1 cellular context compared by ENCODE assay signal in genomic region chr19:16222806-16223205, GRCh38.
TF ChIP-seq lines count a peak whose summit lies in the region.

No MANE protein-coding gene starts in this region.

TF ChIP-seq in IMR-90, 13 proteins besides CTCF, POLR2A, EP300 and RAD21:
- TF ChIP-seq SMC3 (IDR thresholded peaks at IDR 0.05; ENCODE audit: low read depth, low read length) (no peak), MXI1 (IDR thresholded peaks at IDR 0.05; ENCODE audit: borderline replicate concordance, low read depth, low read length) (no peak), FOS (IDR thresholded peaks at IDR 0.05; ENCODE audit: low read depth, low read length) (no peak), RCOR1 (IDR thresholded peaks at IDR 0.05; ENCODE audit: insufficient replicate concordance, low read length) (no peak), MAFK (IDR thresholded peaks at IDR 0.05; ENCODE audit: low read depth, low read length) (no peak), ELK1 (IDR thresholded peaks at IDR 0.05; ENCODE audit: borderline replicate concordance, low read depth, low read length) (no peak), MAZ (IDR thresholded peaks at IDR 0.05; ENCODE audit: borderline replicate concordance, low read depth, low read length) (no peak), CHD1 (IDR thresholded peaks at IDR 0.05; ENCODE audit: low read depth, low read length) (no peak), RFX5 (IDR thresholded peaks at IDR 0.05; ENCODE audit: low read depth, low read length) (no peak), NFE2L2 (IDR thresholded peaks at IDR 0.05; ENCODE audit: low read depth, low read length) (no peak), USF2 (IDR thresholded peaks at IDR 0.05; ENCODE audit: low read depth, low read length) (no peak), CEBPB (IDR thresholded peaks at IDR 0.05; ENCODE audit: low read depth, low read length) (no peak), BHLHE40 (IDR thresholded peaks at IDR 0.05; ENCODE audit: low read depth, low read length) (no peak)
